Comparison of ENCODE assay signal across 24 cellular contexts in genomic region chr15:79874242-79874641, GRCh38. TPM values are rescaled to one million over a fixed set of nuclear protein-coding genes. Genes with fewer than 3 reads are reported as not detected.
DNase-seq lines count a peak whose midpoint lies in the region; ATAC-seq, FAIRE-seq and TF ChIP-seq lines count a peak whose summit lies in the region.
"Had no signal": no experiment of that assay in that cellular context is flagged by ENCODE, and none has a peak within 500 bp of the region (broad histone marks: within the 10 kb centered on the region; RNA-seq: fewer than 3 reads in every experiment).

No MANE protein-coding gene starts in this region.

- H3K27ac ChIP-seq in A549 (no peak overlapping the region), VCaP (peak overlapping the region; percentile 37)
- H3K27ac ChIP-seq: Peyer's patch, upper lobe of right lung had no signal

- TF ChIP-seq EP300 in A549 (IDR thresholded peaks at IDR 0.05), result no peak

- no peak for ATAC-seq in A549
- ATAC-seq: CD8-positive, alpha-beta T cell; stimulated activated naive CD8-positive, alpha-beta T cell treated with anti-CD3 and anti-CD28 coated beads, Interleukin-15, amount 100 ng/mL, for 72 hours; upper lobe of right lung had no signal

- H3K4me3 ChIP-seq in A549, result no peak overlapping the region
- H3K4me3 ChIP-seq: Peyer's patch, upper lobe of right lung had no signal

- CTCF ChIA-PET in A549 (lab: Yijun Ruan, JAX), result interaction anchor here (0.7 to 2.9 kb wide), 7 partner anchors 8 to 534 kb away, joined by 3 to 14 read pairs (median 8); no protein-coding TSS in a partner anchor

- TF ChIP-seq CTCF in A549 (IDR thresholded peaks at IDR 0.05) (no peak), VCaP (conservative IDR thresholded peaks at IDR 0.05) (no peak)

- 0 out of 3 replicates have a peak, but pooled peaks cover 4% of the 10 kb centered on the region for H3K4me1 ChIP-seq in A549
- H3K4me1 ChIP-seq: Peyer's patch, upper lobe of right lung had no signal

- TF ChIP-seq RAD21 in A549 (conservative IDR thresholded peaks at IDR 0.05 in 1 of 2, IDR thresholded peaks at IDR 0.05 in 1 of 2), result no peak

- peaks cover 38% of the 10 kb centered on the region for H3K9me3 ChIP-seq in A549

- no peak for TF ChIP-seq POLR2A in A549 (IDR thresholded peaks at IDR 0.05; ENCODE audit: low read length)

- no peak overlapping the region for H3K4me2 ChIP-seq in A549

- POLR2A ChIA-PET in A549 (lab: Yijun Ruan, JAX), result no interaction called here

- DNase-seq in A549 (ENCODE audit: low read depth in 1 of 2, low spot score in 1 of 2), result no peak
- peak; percentile 78 for DNase-seq in HT-29 (ENCODE audit: low spot score)
- peak; percentile 75 for DNase-seq in kidney tubule cell (ENCODE audit: low spot score)
- no peak for DNase-seq in GM19238 (ENCODE audit: insufficient read length, low spot score)
- DNase-seq in cerebellum (ENCODE audit: low spot score), result no peak
- no peak for DNase-seq in GM03348 (ENCODE audit: low spot score)
- DNase-seq in 8988T, result no peak
- DNase-seq: activated CD4-positive, alpha-beta T cell treated with anti-CD3 and anti-CD28 coated beads for 4 hours; activated CD8-positive, alpha-beta memory T cell treated with anti-CD3 and anti-CD28 coated beads, Interleukin-2, amount 50 U/mL, for 4 hours; activated effector memory CD4-positive, alpha-beta T cell treated with anti-CD3 and anti-CD28 coated beads, Interleukin-2, amount 50 U/mL, for 16 hours; amniotic stem cell; CD8-positive, alpha-beta T cell; foreskin fibroblast; HCEC 1CT; NCI-H1048; NCI-H2171 treated with DMSO at 0.1 percent for 48 hours; NCI-H82; Peyer's patch; stimulated activated CD4-positive, alpha-beta T cell treated with anti-CD3 and anti-CD28 coated beads, Interleukin-1b, Interleukin-23, amount 100 ng/mL, for 48 hours; stimulated activated naive CD8-positive, alpha-beta T cell treated with anti-CD3 and anti-CD28 coated beads, Interleukin-15, amount 100 ng/mL, for 72 hours; upper lobe of right lung had no signal

- FAIRE-seq in A549 (lab: Jason Lieb, UNC), result peak; percentile 7
- FAIRE-seq: endometrium, TTC549 had no signal

TF ChIP-seq in A549, 52 proteins besides CTCF, POLR2A, EP300 and RAD21:
- TF ChIP-seq HOXA7 (CRISPR knock-in tag; IDR thresholded peaks at IDR 0.05) (no peak), EHF (CRISPR knock-in tag; IDR thresholded peaks at IDR 0.05) (no peak), HOXB5 (CRISPR knock-in tag; IDR thresholded peaks at IDR 0.05) (no peak), ZNF302 (CRISPR knock-in tag; IDR thresholded peaks at IDR 0.05) (no peak), KDM5A (IDR thresholded peaks at IDR 0.05) (no peak), TP53 (CRISPR knock-in tag; IDR thresholded peaks at IDR 0.05) (no peak), SREBF2 (IDR thresholded peaks at IDR 0.05) (no peak), HES2 (IDR thresholded peaks at IDR 0.05) (no peak), MYC (IDR thresholded peaks at IDR 0.05; ENCODE audit: borderline replicate concordance, low read length) (no peak), NPAS2 (CRISPR knock-in tag; IDR thresholded peaks at IDR 0.05; ENCODE audit: borderline replicate concordance) (no peak), MAX (IDR thresholded peaks at IDR 0.05) (no peak), FOXS1 (CRISPR knock-in tag; IDR thresholded peaks at IDR 0.05) (no peak), EHMT2 (IDR thresholded peaks at IDR 0.05; ENCODE audit: low read depth) (no peak)

RNA-seq across cellular contexts. Expression of gene MTHFS, which starts 22.6 kb away (rescaled TPM):
- polyA plus RNA-seq in A549 (2011; rRNA removed) (125 and 158 TPM in 2 replicates), A549 (2017; fragmentation: RNase III; extraction: RNeasy Plus Mini Kit Qiagen cat#74134 plus additional on column Dnase treatment) (102 to 115 TPM (median 107 TPM) in 3 replicates)
- polyA plus RNA-seq in A549 (2012; cell fraction: cytosol; rRNA removed), result 135 and 141 TPM in 2 replicates
- 41.1 and 54.7 TPM in 2 replicates for polyA plus RNA-seq in A549 (2012; cell fraction: nucleus; rRNA removed)
- polyA minus RNA-seq in A549 (2011; rRNA and poly(A)+ RNA removed), result 17.6 and 19.3 TPM in 2 replicates
- total RNA-seq in HT-29 (2014; rRNA removed; shearing (Covaris generic)), result 34.1 and 37.1 TPM in 2 replicates
- total RNA-seq in cerebellum, result 18.4 TPM

Comparison
In these comparisons a context has a peak if more than half of its experiments do, and no peak if none do; other contexts are left out.
1. DNase-seq: peak in HT-29 (single experiment) and kidney tubule cell (single experiment); none in A549 (0 of 2), GM19238 (single experiment), cerebellum (single experiment), GM03348 (single experiment) and 8988T (single experiment).